Comparison of ENCODE assay signal across 9 cellular contexts in genomic region chr18:58225101-58225500, GRCh38.
A peak's percentile ranks its signal among the peaks of the same experiment; 100 is the strongest.
DNase-seq lines count a peak whose midpoint lies in the region; ATAC-seq, FAIRE-seq and TF ChIP-seq lines count a peak whose summit lies in the region.
"Had no signal": no experiment of that assay in that cellular context is flagged by ENCODE, and none has a peak within 500 bp of the region (broad histone marks: within the 10 kb centered on the region; RNA-seq: fewer than 3 reads in every experiment).

No MANE protein-coding gene starts in this region.

- H3K9ac ChIP-seq in endothelial cell of umbilical vein (replicated peaks; ENCODE audit: extremely low read depth, insufficient read depth, low read length): peak overlapping the region; percentile 92

- H3K27ac ChIP-seq in endothelial cell of umbilical vein (ENCODE audit: insufficient read depth, low read depth, low read length) (peak overlapping the region; percentile 98), upper lobe of left lung (peak overlapping the region; percentile 80 to 90 (median 82))

- H3K36me3 ChIP-seq in endothelial cell of umbilical vein (ENCODE audit: control insufficient read depth in 2 of 2, extremely low read depth in 1 of 2, insufficient read depth in 2 of 2, low read length in 2 of 2) (no peaks in the 10 kb centered on the region), upper lobe of left lung (no peaks in the 10 kb centered on the region)

- CTCF ChIA-PET in endothelial cell of umbilical vein (lab: Charles Lee): interaction anchor here (0.9 to 4.2 kb wide), 11 partner anchors 11 to 97 kb away, joined by 3 to 21 read pairs (median 5); no protein-coding TSS in a partner anchor

- dilution Hi-C loops in endothelial cell of umbilical vein (cut with MboI; ENCODE audit: extremely low pct_ligation_motif_present, low sequenced_read_pairs): no loop called here

- no peak overlapping the region for H3K4me3 ChIP-seq in endothelial cell of umbilical vein (replicated peaks in 1 of 3; ENCODE audit: insufficient read depth in 1 of 3, low read depth in 1 of 3, low read length in 3 of 3)
- H3K4me3 ChIP-seq in upper lobe of left lung: peak overlapping the region in 2 of 4 donors; percentile 13 to 46
- H3K4me3 ChIP-seq: skin epidermis had no signal

- BruUV-seq in endothelial cell of umbilical vein (replicated peaks; lab: Mats Ljungman, UMichigan): no TSS peak

- 76 to 87% methylated on average over 6 of the region's 6 CpGs for WGBS in upper lobe of left lung, 2 donors

- H2AFZ ChIP-seq in endothelial cell of umbilical vein (ENCODE audit: low read depth, low read length): no peak overlapping the region

- intact Hi-C loops in Right ventricle myocardium inferior (cut with DNase I): no loop called here
- intact Hi-C loops in cardiac septum (cut with DNase I): no loop called here
- intact Hi-C loops in endothelial cell of umbilical vein (cut with micrococcal nuclease): loop anchor here (2.0 kb wide), 1 partner anchor 38 kb away; no protein-coding TSS in a partner anchor

- peaks cover 48% of the 10 kb centered on the region for H3K4me1 ChIP-seq in endothelial cell of umbilical vein (ENCODE audit: control insufficient read depth, extremely low read depth, insufficient read depth, low read length)
- H3K4me1 ChIP-seq in upper lobe of left lung: peaks cover 21 to 48% (median 43%) of the 10 kb centered on the region in 4 donors

- no peak for TF ChIP-seq POLR2A in endothelial cell of umbilical vein (IDR thresholded peaks at IDR 0.05; ENCODE audit: low read depth, low read length)
- no peak for TF ChIP-seq POLR2A in upper lobe of left lung (IDR thresholded peaks at IDR 0.05)

- POLR2A ChIA-PET in endothelial cell of umbilical vein (lab: Charles Lee): no interaction called here

- H3K79me2 ChIP-seq in endothelial cell of umbilical vein (ENCODE audit: control insufficient read depth, insufficient read depth, low read length): no peaks in the 10 kb centered on the region

- DNase-seq in Right ventricle myocardium inferior (ENCODE audit: missing footprints): peak; percentile 48
- no peak for DNase-seq in cardiac septum (ENCODE audit: low spot score)
- DNase-seq in endothelial cell of umbilical vein (ENCODE audit: low read depth, low spot score): no peak
- no peak for DNase-seq in upper lobe of left lung
- no peak for DNase-seq in T1000 (lab: John Stamatoyannopoulos, UW)
- no peak for DNase-seq in amniotic stem cell (lab: John Stamatoyannopoulos, UW)
- no peak for DNase-seq in DMS79 treated with DMSO at 0.1 percent for 48 hours (lab: John Stamatoyannopoulos, UW)

- peak; percentile 15 for FAIRE-seq in endothelial cell of umbilical vein (lab: Jason Lieb, UNC)

- H4K20me1 ChIP-seq in endothelial cell of umbilical vein (replicated peaks; ENCODE audit: control insufficient read depth, extremely low read depth, insufficient read depth, low read length): no peaks in the 10 kb centered on the region

- ATAC-seq in Right ventricle myocardium inferior (no peak), HG03097 (IDR thresholded peaks at IDR 0.05; ENCODE audit: low FRiP score, unreplicated experiment) (peak; percentile 64), upper lobe of left lung (ENCODE audit: low FRiP score in 2 of 2) (no peak)

- no peak for TF ChIP-seq EP300 in upper lobe of left lung (IDR thresholded peaks at IDR 0.05)

- TF ChIP-seq CTCF in endothelial cell of umbilical vein (IDR thresholded peaks at IDR 0.05; ENCODE audit: extremely low read depth in 1 of 2, insufficient read depth in 1 of 2, low read depth in 1 of 2, low read length in 2 of 2) (no peak), upper lobe of left lung (IDR thresholded peaks at IDR 0.05) (no peak)

- H3K9me1 ChIP-seq in endothelial cell of umbilical vein (replicated peaks; ENCODE audit: control insufficient read depth, extremely low read depth, insufficient read depth, low read length): no peaks in the 10 kb centered on the region

- H3K4me2 ChIP-seq in endothelial cell of umbilical vein (ENCODE audit: insufficient read depth, low read length): peak overlapping the region; percentile 96

- no peaks in the 10 kb centered on the region for H3K27me3 ChIP-seq in endothelial cell of umbilical vein (ENCODE audit: control insufficient read depth in 2 of 2, insufficient read depth in 2 of 2, low read length in 2 of 2)
- H3K27me3 ChIP-seq in upper lobe of left lung: no peaks in the 10 kb centered on the region

- H3K9me3 ChIP-seq in endothelial cell of umbilical vein (replicated peaks; ENCODE audit: control insufficient read depth, insufficient read depth, low read length): no peaks in the 10 kb centered on the region
- H3K9me3 ChIP-seq in upper lobe of left lung: no peaks in the 10 kb centered on the region

TF ChIP-seq in endothelial cell of umbilical vein, 7 proteins besides CTCF, POLR2A, EP300 and RAD21:
- TF ChIP-seq MYC (IDR thresholded peaks at IDR 0.05; ENCODE audit: low read depth, low read length) (no peak), JUN (IDR thresholded peaks at IDR 0.05; ENCODE audit: borderline replicate concordance, insufficient read depth, insufficient read length, low read depth) (no peak), GATA2 (IDR thresholded peaks at IDR 0.05; ENCODE audit: insufficient read depth, insufficient read length, low read depth, low read length) (no peak), POLR2AphosphoS5 (IDR thresholded peaks at IDR 0.05; ENCODE audit: insufficient read depth, low read depth, low read length) (no peak), EZH2 (IDR thresholded peaks at IDR 0.05; ENCODE audit: borderline replicate concordance, low read depth, low read length, severe bottlenecking) (no peak)
- TF ChIP-seq, protein P1, sequence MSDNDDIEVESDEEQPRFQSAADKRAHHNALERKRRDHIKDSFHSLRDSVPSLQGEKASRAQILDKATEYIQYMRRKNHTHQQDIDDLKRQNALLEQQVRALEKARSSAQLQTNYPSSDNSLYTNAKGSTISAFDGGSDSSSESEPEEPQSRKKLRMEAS (IDR thresholded peaks at IDR 0.05; ENCODE audit: insufficient read depth, insufficient read length): no peak
